1 cellular context compared by ENCODE assay signal in the genomic region with DNA sequence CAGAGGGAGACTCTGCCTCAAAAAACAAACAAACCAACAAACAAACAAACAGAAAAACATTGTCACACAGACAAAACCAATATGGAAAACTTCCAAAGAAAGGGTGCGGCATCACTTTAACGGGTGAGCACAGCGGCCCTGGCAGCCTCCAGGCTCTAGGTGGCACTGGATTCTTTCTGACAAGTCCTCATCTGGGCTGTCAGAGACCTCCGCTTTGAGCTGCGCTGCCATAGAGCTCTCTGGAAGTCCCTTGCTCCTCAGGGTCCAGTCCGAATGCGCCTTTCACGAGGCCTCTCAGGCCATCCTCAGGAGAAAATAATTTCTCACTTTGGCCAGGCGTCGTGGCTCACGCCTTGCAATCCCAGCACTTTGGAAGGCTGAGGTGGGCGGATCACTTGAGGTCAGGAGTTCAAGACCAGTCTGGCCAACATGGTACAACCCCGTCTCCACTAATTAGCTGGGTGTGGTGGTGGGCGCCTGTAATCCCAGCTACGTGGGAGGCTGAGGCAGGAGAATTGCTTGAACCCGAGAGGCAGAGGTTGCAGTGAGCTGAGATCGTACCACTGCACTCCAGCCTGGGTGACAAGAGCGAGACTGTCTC.
TF ChIP-seq lines count a peak whose summit lies in the region.

No MANE protein-coding gene starts in this region.

TF ChIP-seq in H1, 55 proteins besides CTCF, POLR2A, EP300 and RAD21:
- TF ChIP-seq SIN3A (conservative IDR thresholded peaks at IDR 0.05 in 1 of 2, IDR thresholded peaks at IDR 0.05 in 1 of 2; ENCODE audit: low read depth in 1 of 2, low read length in 2 of 2) (peak in 1 of 2 experiments; percentile 62; a peak in 1 of 4 replicates), SP2 (IDR thresholded peaks at IDR 0.05; ENCODE audit: low read length) (peak; percentile 19; the same call in 1 of the 2 replicates)
TF ChIP-seq in H1: peak in this region for 2; not testable (repeated sequence) for 53.
